25 cellular contexts compared by ENCODE assay signal in genomic region chr9:87842878-87843585, GRCh38. TPM values are rescaled to one million over a fixed set of nuclear protein-coding genes. Genes with fewer than 3 reads are reported as not detected.
DNase-seq lines count a peak whose midpoint lies in the region; TF ChIP-seq lines count a peak whose summit lies in the region.
"Had no signal": no experiment of that assay in that cellular context is flagged by ENCODE, and none has a peak within 500 bp of the region (broad histone marks: within the 10 kb centered on the region; RNA-seq: fewer than 3 reads in every experiment).

No MANE protein-coding gene starts in this region.

- H3K4me1 ChIP-seq in esophagus muscularis mucosa, result peaks cover 0 to 9% (median 4%) of the 10 kb centered on the region in 4 donors
- no peaks in the 10 kb centered on the region for H3K4me1 ChIP-seq in rectal smooth muscle tissue (ENCODE audit: control insufficient read depth, insufficient read depth, low read length)
- no peaks in the 10 kb centered on the region for H3K4me1 ChIP-seq in prostate gland (replicated peaks)

- TF ChIP-seq POLR2A in esophagus muscularis mucosa (IDR thresholded peaks at IDR 0.05; ENCODE audit: low read depth) (no peak), prostate gland (IDR thresholded peaks at IDR 0.05) (no peak)

- WGBS in esophagus muscularis mucosa, result 85% methylated on average over 20 of the region's 28 CpGs
- WGBS in prostate gland, result 96% methylated on average over 28 of the region's 28 CpGs

- no peak for TF ChIP-seq CTCF in esophagus muscularis mucosa (IDR thresholded peaks at IDR 0.05)
- no peak for TF ChIP-seq CTCF in prostate gland (IDR thresholded peaks at IDR 0.05)

- H3K9ac ChIP-seq in rectal smooth muscle tissue (ENCODE audit: low read length), result no peak overlapping the region
- H3K9ac ChIP-seq: BLaER1 had no signal

- no peaks in the 10 kb centered on the region for H3K9me3 ChIP-seq in esophagus muscularis mucosa
- no peaks in the 10 kb centered on the region for H3K9me3 ChIP-seq in prostate gland
- H3K9me3 ChIP-seq: BE2C had no signal

- intact Hi-C loops in esophagus muscularis mucosa (cut with DNase I) (no loop called here), prostate gland (cut with DNase I) (no loop called here)

- H3K4me3 ChIP-seq in esophagus muscularis mucosa (no peak overlapping the region), rectal smooth muscle tissue (ENCODE audit: low read length) (no peak overlapping the region), prostate gland (no peak overlapping the region)
- H3K4me3 ChIP-seq: BLaER1, GM12878 had no signal

- H3K27ac ChIP-seq in esophagus muscularis mucosa (replicated peaks in 1 of 4), result no peak overlapping the region
- peak overlapping the region; percentile 51 for H3K27ac ChIP-seq in rectal smooth muscle tissue (ENCODE audit: low read depth, low read length)
- H3K27ac ChIP-seq in prostate gland, result no peak overlapping the region
- H3K27ac ChIP-seq: BLaER1 had no signal

- DNase-seq in esophagus muscularis mucosa (ENCODE audit: extremely low spot score) (peak; percentile 57), HT-29 (ENCODE audit: low spot score) (no peak), prostate gland (ENCODE audit: low spot score) (no peak)
- no peak for DNase-seq in activated CD8-positive, alpha-beta memory T cell treated with anti-CD3 and anti-CD28 coated beads, Interleukin-2, amount 50 U/mL, for 4 hours
- DNase-seq: 8988T; ACHN; BE2C; C1 segment of cervical spinal cord; CD4-positive, alpha-beta memory T cell; CD4-positive, CD25-positive, alpha-beta regulatory T cell; CD8-positive, alpha-beta memory T cell; COR-L47; DMS 273 treated with DMSO at 0.1 percent for 48 hours; DMS153; DMS53; DMS79; DND-41; EL; GDM1 had no signal

- no peak for TF ChIP-seq EP300 in esophagus muscularis mucosa (IDR thresholded peaks at IDR 0.05)

- H3K36me3 ChIP-seq in esophagus muscularis mucosa (no peaks in the 10 kb centered on the region), rectal smooth muscle tissue (ENCODE audit: control insufficient read depth, insufficient read depth, low read length) (no peaks in the 10 kb centered on the region), prostate gland (no peaks in the 10 kb centered on the region)
- H3K36me3 ChIP-seq: BE2C, BLaER1 had no signal

- no peaks in the 10 kb centered on the region for H3K27me3 ChIP-seq in esophagus muscularis mucosa
- H3K27me3 ChIP-seq in rectal smooth muscle tissue (ENCODE audit: control insufficient read depth, insufficient read depth, low read length), result no peaks in the 10 kb centered on the region
- H3K27me3 ChIP-seq in prostate gland (replicated peaks; ENCODE audit: insufficient read depth), result no peaks in the 10 kb centered on the region
- H3K27me3 ChIP-seq: BE2C, BLaER1 had no signal

RNA-seq across cellular contexts. Expression of gene SPATA31E1, which starts 39.6 kb away (rescaled TPM):
- not detected for total RNA-seq in esophagus muscularis mucosa
- total RNA-seq in HT-29 (2014; rRNA removed; shearing (Covaris generic)), result not detected in 2 replicates
- total RNA-seq in prostate gland, result under 1 TPM in 1 of 2 donors, not detected in 1; 0.68 TPM
- total RNA-seq: A673; CD4-positive, alpha-beta memory T cell; CD4-positive, CD25-positive, alpha-beta regulatory T cell; CD8-positive, alpha-beta memory T cell; Daoy; G401; GM12878 had no signal
